In genomic region chr11:64870176-64870892, GRCh38 we compare ENCODE assay signal across 1 cellular context.
TF ChIP-seq lines count a peak whose summit lies in the region.

No MANE protein-coding gene starts in this region.

TF ChIP-seq in K562, 482 proteins besides CTCF, POLR2A, EP300 and RAD21 (continued from another document and continues in another):
- TF ChIP-seq ZNF445 (CRISPR knock-in tag; IDR thresholded peaks at IDR 0.05; ENCODE audit: low read depth) (no peak), PCBP1 (IDR thresholded peaks at IDR 0.05; ENCODE audit: low read depth, low read length, poor library complexity, severe bottlenecking) (no peak), ZMIZ1 (IDR thresholded peaks at IDR 0.05; ENCODE audit: low read depth in 2 of 2, low read length in 2 of 2) (no peak), DEAF1 (CRISPR knock-in tag; IDR thresholded peaks at IDR 0.05) (no peak), ETS1 (conservative IDR thresholded peaks at IDR 0.05; ENCODE audit: control insufficient read depth, low read depth, low read length) (no peak; the same call in 1 of the 2 replicates), ZNF696 (CRISPR knock-in tag; conservative IDR thresholded peaks at IDR 0.05) (no peak), MYC (IDR thresholded peaks at IDR 0.05; ENCODE audit: low read depth, low read length) (no peak), MYC (CRISPR knock-in tag; IDR thresholded peaks at IDR 0.05; ENCODE audit: borderline replicate concordance, low read depth) (no peak), ZNF146 (CRISPR knock-in tag; IDR thresholded peaks at IDR 0.05; ENCODE audit: unreplicated experiment) (no peak), NR3C1 (CRISPR knock-in tag; IDR thresholded peaks at IDR 0.05) (no peak), FOXJ2 (tag; IDR thresholded peaks at IDR 0.05) (no peak), ZBTB7A (IDR thresholded peaks at IDR 0.05; ENCODE audit: borderline replicate concordance, control insufficient read depth, low read depth, low read length) (no peak; the same call in 1 of the 2 replicates), NELFE (IDR thresholded peaks at IDR 0.05; ENCODE audit: insufficient read depth, insufficient read length) (no peak), SOX6 (IDR thresholded peaks at IDR 0.05) (peak; percentile 34; the same call in 1 of the 2 replicates), MEIS2 (IDR thresholded peaks at IDR 0.05; ENCODE audit: partially characterized antibody) (no peak), NCOA1 (IDR thresholded peaks at IDR 0.05; ENCODE audit: low read depth) (no peak), ZNF778 (CRISPR knock-in tag; IDR thresholded peaks at IDR 0.05) (no peak), TFE3 (CRISPR knock-in tag; IDR thresholded peaks at IDR 0.05) (no peak), SMARCE1 (IDR thresholded peaks at IDR 0.05) (peak; percentile 53; the same call in 1 of the 2 replicates), E2F3 (CRISPR knock-in tag; IDR thresholded peaks at IDR 0.05) (no peak), THRA (IDR thresholded peaks at IDR 0.05) (no peak), HMG20A (CRISPR knock-in tag; conservative IDR thresholded peaks at IDR 0.05) (no peak), PML (IDR thresholded peaks at IDR 0.05; ENCODE audit: low read length) (no peak), ZNF143 (CRISPR knock-in tag; IDR thresholded peaks at IDR 0.05) (no peak), ARID1B (IDR thresholded peaks at IDR 0.05) (peak; percentile 80), SPI1 (IDR thresholded peaks at IDR 0.05; ENCODE audit: borderline replicate concordance, low read depth, low read length) (no peak), ESRRB (CRISPR knock-in tag; IDR thresholded peaks at IDR 0.05; ENCODE audit: borderline replicate concordance) (no peak), NR2C1 (IDR thresholded peaks at IDR 0.05) (no peak), NR2C1 (tag; IDR thresholded peaks at IDR 0.05) (no peak), ZNF175 (CRISPR knock-in tag; IDR thresholded peaks at IDR 0.05; ENCODE audit: low read depth) (no peak), THAP7 (CRISPR knock-in tag; IDR thresholded peaks at IDR 0.05) (no peak), SETDB1 (IDR thresholded peaks at IDR 0.05; ENCODE audit: low read length) (no peak), HNRNPUL1 (IDR thresholded peaks at IDR 0.05; ENCODE audit: low read length) (no peak), MAFG (tag; conservative IDR thresholded peaks at IDR 0.05) (peak; percentile 54; the same call in 1 of the 2 replicates), SIN3A (IDR thresholded peaks at IDR 0.05; ENCODE audit: borderline replicate concordance in 2 of 2, control insufficient read depth in 1 of 2, low read depth in 2 of 2, low read length in 2 of 2) (peak in 1 of 2 experiments; percentile 42; a peak in 1 of 4 replicates), TAF7 (tag; IDR thresholded peaks at IDR 0.05) (no peak), ZNF695 (CRISPR knock-in tag; IDR thresholded peaks at IDR 0.05) (no peak), CREB3L1 (IDR thresholded peaks at IDR 0.05; ENCODE audit: borderline replicate concordance, low read depth) (no peak), HDGF (IDR thresholded peaks at IDR 0.05) (no peak)
- TF ChIP-seq, protein P1, sequence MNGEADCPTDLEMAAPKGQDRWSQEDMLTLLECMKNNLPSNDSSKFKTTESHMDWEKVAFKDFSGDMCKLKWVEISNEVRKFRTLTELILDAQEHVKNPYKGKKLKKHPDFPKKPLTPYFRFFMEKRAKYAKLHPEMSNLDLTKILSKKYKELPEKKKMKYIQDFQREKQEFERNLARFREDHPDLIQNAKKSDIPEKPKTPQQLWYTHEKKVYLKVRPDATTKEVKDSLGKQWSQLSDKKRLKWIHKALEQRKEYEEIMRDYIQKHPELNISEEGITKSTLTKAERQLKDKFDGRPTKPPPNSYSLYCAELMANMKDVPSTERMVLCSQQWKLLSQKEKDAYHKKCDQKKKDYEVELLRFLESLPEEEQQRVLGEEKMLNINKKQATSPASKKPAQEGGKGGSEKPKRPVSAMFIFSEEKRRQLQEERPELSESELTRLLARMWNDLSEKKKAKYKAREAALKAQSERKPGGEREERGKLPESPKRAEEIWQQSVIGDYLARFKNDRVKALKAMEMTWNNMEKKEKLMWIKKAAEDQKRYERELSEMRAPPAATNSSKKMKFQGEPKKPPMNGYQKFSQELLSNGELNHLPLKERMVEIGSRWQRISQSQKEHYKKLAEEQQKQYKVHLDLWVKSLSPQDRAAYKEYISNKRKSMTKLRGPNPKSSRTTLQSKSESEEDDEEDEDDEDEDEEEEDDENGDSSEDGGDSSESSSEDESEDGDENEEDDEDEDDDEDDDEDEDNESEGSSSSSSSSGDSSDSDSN (IDR thresholded peaks at IDR 0.05; ENCODE audit: borderline replicate concordance in 1 of 2, low read depth in 2 of 2, low read length in 2 of 2): no peak
- TF ChIP-seq, protein P2, sequence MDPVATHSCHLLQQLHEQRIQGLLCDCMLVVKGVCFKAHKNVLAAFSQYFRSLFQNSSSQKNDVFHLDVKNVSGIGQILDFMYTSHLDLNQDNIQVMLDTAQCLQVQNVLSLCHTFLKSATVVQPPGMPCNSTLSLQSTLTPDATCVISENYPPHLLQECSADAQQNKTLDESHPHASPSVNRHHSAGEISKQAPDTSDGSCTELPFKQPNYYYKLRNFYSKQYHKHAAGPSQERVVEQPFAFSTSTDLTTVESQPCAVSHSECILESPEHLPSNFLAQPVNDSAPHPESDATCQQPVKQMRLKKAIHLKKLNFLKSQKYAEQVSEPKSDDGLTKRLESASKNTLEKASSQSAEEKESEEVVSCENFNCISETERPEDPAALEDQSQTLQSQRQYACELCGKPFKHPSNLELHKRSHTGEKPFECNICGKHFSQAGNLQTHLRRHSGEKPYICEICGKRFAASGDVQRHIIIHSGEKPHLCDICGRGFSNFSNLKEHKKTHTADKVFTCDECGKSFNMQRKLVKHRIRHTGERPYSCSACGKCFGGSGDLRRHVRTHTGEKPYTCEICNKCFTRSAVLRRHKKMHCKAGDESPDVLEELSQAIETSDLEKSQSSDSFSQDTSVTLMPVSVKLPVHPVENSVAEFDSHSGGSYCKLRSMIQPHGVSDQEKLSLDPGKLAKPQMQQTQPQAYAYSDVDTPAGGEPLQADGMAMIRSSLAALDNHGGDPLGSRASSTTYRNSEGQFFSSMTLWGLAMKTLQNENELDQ (CRISPR knock-in tag; IDR thresholded peaks at IDR 0.05; ENCODE audit: borderline replicate concordance): no peak
- TF ChIP-seq, protein P3, sequence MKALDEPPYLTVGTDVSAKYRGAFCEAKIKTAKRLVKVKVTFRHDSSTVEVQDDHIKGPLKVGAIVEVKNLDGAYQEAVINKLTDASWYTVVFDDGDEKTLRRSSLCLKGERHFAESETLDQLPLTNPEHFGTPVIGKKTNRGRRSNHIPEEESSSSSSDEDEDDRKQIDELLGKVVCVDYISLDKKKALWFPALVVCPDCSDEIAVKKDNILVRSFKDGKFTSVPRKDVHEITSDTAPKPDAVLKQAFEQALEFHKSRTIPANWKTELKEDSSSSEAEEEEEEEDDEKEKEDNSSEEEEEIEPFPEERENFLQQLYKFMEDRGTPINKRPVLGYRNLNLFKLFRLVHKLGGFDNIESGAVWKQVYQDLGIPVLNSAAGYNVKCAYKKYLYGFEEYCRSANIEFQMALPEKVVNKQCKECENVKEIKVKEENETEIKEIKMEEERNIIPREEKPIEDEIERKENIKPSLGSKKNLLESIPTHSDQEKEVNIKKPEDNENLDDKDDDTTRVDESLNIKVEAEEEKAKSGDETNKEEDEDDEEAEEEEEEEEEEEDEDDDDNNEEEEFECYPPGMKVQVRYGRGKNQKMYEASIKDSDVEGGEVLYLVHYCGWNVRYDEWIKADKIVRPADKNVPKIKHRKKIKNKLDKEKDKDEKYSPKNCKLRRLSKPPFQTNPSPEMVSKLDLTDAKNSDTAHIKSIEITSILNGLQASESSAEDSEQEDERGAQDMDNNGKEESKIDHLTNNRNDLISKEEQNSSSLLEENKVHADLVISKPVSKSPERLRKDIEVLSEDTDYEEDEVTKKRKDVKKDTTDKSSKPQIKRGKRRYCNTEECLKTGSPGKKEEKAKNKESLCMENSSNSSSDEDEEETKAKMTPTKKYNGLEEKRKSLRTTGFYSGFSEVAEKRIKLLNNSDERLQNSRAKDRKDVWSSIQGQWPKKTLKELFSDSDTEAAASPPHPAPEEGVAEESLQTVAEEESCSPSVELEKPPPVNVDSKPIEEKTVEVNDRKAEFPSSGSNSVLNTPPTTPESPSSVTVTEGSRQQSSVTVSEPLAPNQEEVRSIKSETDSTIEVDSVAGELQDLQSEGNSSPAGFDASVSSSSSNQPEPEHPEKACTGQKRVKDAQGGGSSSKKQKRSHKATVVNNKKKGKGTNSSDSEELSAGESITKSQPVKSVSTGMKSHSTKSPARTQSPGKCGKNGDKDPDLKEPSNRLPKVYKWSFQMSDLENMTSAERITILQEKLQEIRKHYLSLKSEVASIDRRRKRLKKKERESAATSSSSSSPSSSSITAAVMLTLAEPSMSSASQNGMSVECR (CRISPR knock-in tag; IDR thresholded peaks at IDR 0.05): 0 out of 2 replicates have a peak, but pooled peaks have one; percentile 38
